In genomic region chr17:56910509-56911235, GRCh38 we compare ENCODE assay signal across 1 cellular context.
TF ChIP-seq lines count a peak whose summit lies in the region.

No MANE protein-coding gene starts in this region.

TF ChIP-seq in HepG2, 621 proteins besides CTCF, POLR2A, EP300 and RAD21 (continued from another document and continues in another):
- TF ChIP-seq ZBTB40 (IDR thresholded peaks at IDR 0.05) (no peak), ZBTB40 (CRISPR knock-in tag; IDR thresholded peaks at IDR 0.05) (no peak), GABPA (IDR thresholded peaks at IDR 0.05; ENCODE audit: low read depth, low read length) (no peak), GABPA (CRISPR knock-in tag; IDR thresholded peaks at IDR 0.05; ENCODE audit: low read depth) (no peak), MTA3 (CRISPR knock-in tag; IDR thresholded peaks at IDR 0.05) (no peak), ARHGAP35 (CRISPR knock-in tag; IDR thresholded peaks at IDR 0.05; ENCODE audit: borderline replicate concordance) (no peak), ZMYM3 (CRISPR knock-in tag; IDR thresholded peaks at IDR 0.05) (0 out of 2 replicates have a peak, but pooled peaks have one; percentile 12), ZNF710 (CRISPR knock-in tag; IDR thresholded peaks at IDR 0.05; ENCODE audit: borderline replicate concordance) (no peak), LBX2 (CRISPR knock-in tag; IDR thresholded peaks at IDR 0.05; ENCODE audit: borderline replicate concordance) (no peak), ZNF350 (CRISPR knock-in tag; IDR thresholded peaks at IDR 0.05; ENCODE audit: borderline replicate concordance, low read depth) (no peak), HBP1 (CRISPR knock-in tag; IDR thresholded peaks at IDR 0.05; ENCODE audit: low read depth) (0 out of 2 replicates have a peak, but pooled peaks have one; percentile 7), YY1 (IDR thresholded peaks at IDR 0.05; ENCODE audit: insufficient read depth, insufficient replicate concordance, low read depth, low read length) (no peak), RELA (CRISPR knock-in tag; IDR thresholded peaks at IDR 0.05) (no peak), MAF1 (CRISPR knock-in tag; IDR thresholded peaks at IDR 0.05; ENCODE audit: borderline replicate concordance) (no peak), ZNF687 (CRISPR knock-in tag; IDR thresholded peaks at IDR 0.05) (peak; percentile 61; the same call in 1 of the 2 replicates), MTF1 (CRISPR knock-in tag; IDR thresholded peaks at IDR 0.05) (no peak), ZNF7 (CRISPR knock-in tag; IDR thresholded peaks at IDR 0.05) (0 out of 2 replicates have a peak, but pooled peaks have one; percentile 5), ZNF772 (CRISPR knock-in tag; IDR thresholded peaks at IDR 0.05) (no peak), RBAK (CRISPR knock-in tag; IDR thresholded peaks at IDR 0.05) (no peak), ZNF414 (CRISPR knock-in tag; IDR thresholded peaks at IDR 0.05) (no peak), ASH2L (IDR thresholded peaks at IDR 0.05; ENCODE audit: insufficient read length, low read depth, low read length) (no peak), RARA (CRISPR knock-in tag; IDR thresholded peaks at IDR 0.05) (no peak), ZNF124 (CRISPR knock-in tag; IDR thresholded peaks at IDR 0.05) (no peak), MZF1 (CRISPR knock-in tag; IDR thresholded peaks at IDR 0.05; ENCODE audit: borderline replicate concordance) (no peak), NONO (IDR thresholded peaks at IDR 0.05) (no peak), NONO (CRISPR knock-in tag; conservative IDR thresholded peaks at IDR 0.05) (no peak), ZC3H13 (CRISPR knock-in tag; IDR thresholded peaks at IDR 0.05) (no peak), ZNF512 (CRISPR knock-in tag; IDR thresholded peaks at IDR 0.05) (no peak), ZNF333 (CRISPR knock-in tag; IDR thresholded peaks at IDR 0.05; ENCODE audit: borderline replicate concordance) (no peak), MIXL1 (CRISPR knock-in tag; IDR thresholded peaks at IDR 0.05) (no peak), ZSCAN21 (CRISPR knock-in tag; IDR thresholded peaks at IDR 0.05; ENCODE audit: borderline replicate concordance) (no peak), ZBTB2 (CRISPR knock-in tag; IDR thresholded peaks at IDR 0.05; ENCODE audit: low read depth) (no peak), ZNF75D (CRISPR knock-in tag; IDR thresholded peaks at IDR 0.05; ENCODE audit: borderline replicate concordance) (no peak), ZUFSP (CRISPR knock-in tag; IDR thresholded peaks at IDR 0.05; ENCODE audit: borderline replicate concordance) (no peak)
